Comparison of ENCODE assay signal across 34 cellular contexts in the genomic region with DNA sequence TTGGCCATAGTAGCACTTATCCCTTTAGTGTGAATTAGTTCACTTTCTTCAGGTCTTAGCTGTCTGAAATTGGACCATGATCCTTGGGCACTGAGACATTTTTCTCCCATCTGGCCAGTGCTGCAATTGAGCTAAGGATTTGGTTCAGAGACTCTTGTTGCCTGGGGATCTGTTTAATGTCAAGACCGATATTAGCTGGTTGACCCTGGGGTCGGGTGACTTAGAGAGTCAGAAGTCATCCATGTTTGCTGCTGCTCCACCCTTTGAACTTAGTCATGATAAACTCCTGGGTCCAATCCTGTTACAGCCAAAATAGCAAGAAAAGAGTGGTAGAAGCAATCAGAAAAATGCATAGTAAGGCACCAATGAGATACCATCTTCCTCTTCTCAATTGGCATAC. TPM values are rescaled to one million over a fixed set of nuclear protein-coding genes. Genes with fewer than 3 reads are reported as not detected.
"Had no signal": no experiment of that assay in that cellular context is flagged by ENCODE, and none has a peak within 500 bp of the region (broad histone marks: within the 10 kb centered on the region; RNA-seq: fewer than 3 reads in every experiment).

No MANE protein-coding gene starts in this region.

- H3K4me3 ChIP-seq: adrenal gland, body of pancreas, breast epithelium, SK-N-MC had no signal

- H3K9me3 Mint-ChIP-seq: activated CD4-positive, alpha-beta T cell treated with anti-CD3 and anti-CD28 coated beads, Interleukin-2, amount 10 ng/mL, durations not matched to agents 7 days and 5 days; activated naive CD4-positive, alpha-beta T cell treated with anti-CD3 and anti-CD28 coated beads for 36 hours; activated T-cell treated with anti-CD3 and anti-CD28 coated beads, Interleukin-2, amount 50 U/mL, for 24 hours; WTC11 had no signal

- H3K36me3 ChIP-seq: adrenal gland, breast epithelium had no signal

- DNase-seq: activated CD4-positive, alpha-beta T cell treated with anti-CD3 and anti-CD28 coated beads for 36 hours; activated CD4-positive, alpha-beta T cell treated with anti-CD3 and anti-CD28 coated beads, Interleukin-2, amount 10 ng/mL, durations not matched to agents 7 days and 5 days; activated CD4-positive, alpha-beta T cell treated with anti-CD3 and anti-CD28 coated beads, Interleukin-2, amount 50 U/mL, for 48 hours; activated CD8-positive, alpha-beta T cell treated with anti-CD3 and anti-CD28 coated beads, Interleukin-2, amount 10 ng/mL, durations not matched to agents 7 days and 5 days; activated gamma-delta T cell treated with Interleukin-2 at 50 U/mL for 16 hours; activated naive CD4-positive, alpha-beta T cell treated with anti-CD3 and anti-CD28 coated beads for 36 hours; activated T-cell treated with anti-CD3 and anti-CD28 coated beads, Interleukin-2, amount 50 U/mL, for 24 hours; adrenal gland; body of pancreas; KG1; MM.1S; MV-4-11; NCI-H1092; NCI-H146; NCI-H187; NCI-H2029 treated with DMSO at 0.1 percent for 48 hours; NCI-H2107; NCI-H2171; NCI-H510A; NCI-H69; NK-92 treated with Interleukin-12 subunit alpha and Interleukin-12 subunit beta, amount 100 ng/mL, for 24 hours; PC-3 had no signal

- H3K9me3 ChIP-seq: adrenal gland, body of pancreas, breast epithelium had no signal

- H3K4me1 ChIP-seq: adrenal gland, body of pancreas, breast epithelium had no signal

- ATAC-seq: activated CD4-positive, alpha-beta T cell treated with anti-CD3 and anti-CD28 coated beads for 36 hours; activated CD4-positive, CD25-positive, alpha-beta regulatory T cell treated with anti-CD3 and anti-CD28 coated beads, Interleukin-2, amount 50 U/mL, for 24 hours; activated CD8-positive, alpha-beta T cell treated with anti-CD3 and anti-CD28 coated beads, Interleukin-2, amount 10 ng/mL, durations not matched to agents 7 days and 5 days; activated naive CD4-positive, alpha-beta T cell treated with anti-CD3 and anti-CD28 coated beads, Interleukin-2, amount 50 U/mL, for 72 hours; body of pancreas; PC-3; Right ventricle myocardium inferior; WTC11 had no signal

- H3K27me3 Mint-ChIP-seq: activated CD4-positive, alpha-beta T cell treated with anti-CD3 and anti-CD28 coated beads for 36 hours; activated CD4-positive, alpha-beta T cell treated with anti-CD3 and anti-CD28 coated beads, Interleukin-2, amount 10 ng/mL, durations not matched to agents 7 days and 5 days; activated T-cell treated with anti-CD3 and anti-CD28 coated beads, Interleukin-2, amount 50 U/mL, for 24 hours had no signal

- H3K27me3 ChIP-seq: adrenal gland, body of pancreas, breast epithelium had no signal

- H3K27ac ChIP-seq: adrenal gland, body of pancreas, breast epithelium, RWPE1, SK-N-MC had no signal

- H3K4me3 Mint-ChIP-seq: activated CD4-positive, alpha-beta T cell treated with anti-CD3 and anti-CD28 coated beads for 36 hours; activated CD4-positive, alpha-beta T cell treated with anti-CD3 and anti-CD28 coated beads, Interleukin-2, amount 10 ng/mL, durations not matched to agents 7 days and 5 days; activated CD8-positive, alpha-beta T cell treated with anti-CD3 and anti-CD28 coated beads, Interleukin-2, amount 10 ng/mL, durations not matched to agents 7 days and 5 days; activated naive CD4-positive, alpha-beta T cell treated with anti-CD3 and anti-CD28 coated beads for 36 hours; activated T-cell treated with anti-CD3 and anti-CD28 coated beads, Interleukin-2, amount 50 U/mL, for 24 hours; activated T-helper 1 cell treated with anti-CD3 and anti-CD28 coated beads, Interleukin-12 subunit alpha, Interleukin-12 subunit beta, Interleukin-2, Interleukin-4 antibody, amounts not matched to agents 30 ng/mL and 10 ng/mL and 1 ng/mL, durations not matched to agents 14 hours and 24 hours and 36 hours; T-helper 2 cell treated with Interferon-gamma antibody and Interleukin-4, amounts not matched to agents 5 μg/mL and 100 μg/mL, for 36 hours; WTC11 had no signal

- H3K36me3 Mint-ChIP-seq: activated naive CD4-positive, alpha-beta T cell treated with anti-CD3 and anti-CD28 coated beads, Interleukin-2, amount 50 U/mL, for 72 hours; WTC11 had no signal

- H3K4me1 Mint-ChIP-seq: activated CD4-positive, alpha-beta T cell treated with anti-CD3 and anti-CD28 coated beads for 36 hours; activated CD4-positive, alpha-beta T cell treated with anti-CD3 and anti-CD28 coated beads, Interleukin-2, amount 10 ng/mL, durations not matched to agents 7 days and 5 days had no signal

RNA-seq across cellular contexts. Expression of a gene that starts 45.8 kb away (rescaled TPM):
- total RNA-seq: activated CD4-positive, alpha-beta T cell treated with anti-CD3 and anti-CD28 coated beads for 36 hours; activated CD4-positive, alpha-beta T cell treated with anti-CD3 and anti-CD28 coated beads, Interleukin-2, amount 10 ng/mL, durations not matched to agents 7 days and 5 days; activated CD8-positive, alpha-beta T cell treated with anti-CD3 and anti-CD28 coated beads, Interleukin-2, amount 10 ng/mL, durations not matched to agents 7 days and 5 days; activated naive CD4-positive, alpha-beta T cell treated with anti-CD3 and anti-CD28 coated beads for 36 hours; activated naive CD4-positive, alpha-beta T cell treated with anti-CD3 and anti-CD28 coated beads, Interleukin-2, amount 50 U/mL, for 72 hours; activated T-helper 1 cell treated with anti-CD3 and anti-CD28 coated beads, Interleukin-12 subunit alpha, Interleukin-12 subunit beta, Interleukin-2, Interleukin-4 antibody, amounts not matched to agents 30 ng/mL and 10 ng/mL and 1 ng/mL, durations not matched to agents 14 hours and 24 hours and 36 hours; cardiac septum; LHCN-M2; PC-3; Right ventricle myocardium inferior; T-helper 1 cell treated with Interleukin-12 subunit alpha and Interleukin-12 subunit beta and Interleukin-4 antibody, amounts not matched to agents 30 ng/mL and 1 ng/mL, for 36 hours had no signal
